Comparison of ENCODE assay signal across 8 cellular contexts in genomic region chr17:76246080-76247066, GRCh38. TPM values are rescaled to one million over a fixed set of nuclear protein-coding genes. Genes with fewer than 3 reads are reported as not detected.
A peak's percentile ranks its signal among the peaks of the same experiment; 100 is the strongest.
DNase-seq lines count a peak whose midpoint lies in the region; ATAC-seq and TF ChIP-seq lines count a peak whose summit lies in the region.

No MANE protein-coding gene starts in this region.

- H3K27ac ChIP-seq in SK-N-SH (ENCODE audit: low read depth in 2 of 2, low read length in 1 of 2) = no peak overlapping the region
- H3K27ac ChIP-seq in OCI-LY7 (ENCODE audit: low read depth, low read length, poor library complexity, severe bottlenecking) = no peak overlapping the region

- TF ChIP-seq RAD21 in SK-N-SH (IDR thresholded peaks at IDR 0.05; ENCODE audit: low read length) = no peak

- POLR2A ChIA-PET in SK-N-SH (lab: Yijun Ruan, JAX) (interaction anchor here (0.8 kb wide), 1 partner anchor 25 kb away, joined by 3 read pairs; no protein-coding TSS in a partner anchor), OCI-LY7 (lab: Charles Lee) (interaction anchor here (0.6 to 9.4 kb wide), 9 partner anchors 10 to 292 kb away, joined by 3 to 71 read pairs (median 5); partner anchors contain the start of gene UBALD2)

- H3K9me3 Mint-ChIP-seq in dendritic cell treated with granulocyte-macrophage colony-stimulating factor and Interleukin-4, amounts not matched to agents 40 ng/mL and 50 ng/mL, for 4 days = no peaks in the 10 kb centered on the region

- H3F3A ChIP-seq in SK-N-SH (replicated peaks; ENCODE audit: insufficient read depth) = no peaks in the 10 kb centered on the region

- no peaks in the 10 kb centered on the region for H3K9me3 ChIP-seq in SK-N-SH
- H3K9me3 ChIP-seq in OCI-LY7 (ENCODE audit: low read length) = no peaks in the 10 kb centered on the region

- CTCF ChIA-PET in SK-N-SH (lab: Yijun Ruan, JAX) (interaction anchor here (0.6 to 8.4 kb wide), 13 partner anchors 8 to 283 kb away, joined by 3 to 55 read pairs (median 3); no protein-coding TSS in a partner anchor), OCI-LY7 (lab: Charles Lee; ENCODE audit: unreplicated experiment) (interaction anchor here (0.5 to 1.6 kb wide), 5 partner anchors 13 to 125 kb away, joined by 3 to 5 read pairs (median 4); no protein-coding TSS in a partner anchor)

- peaks cover 39% of the 10 kb centered on the region for H3K4me1 Mint-ChIP-seq in dendritic cell treated with granulocyte-macrophage colony-stimulating factor and Interleukin-4, amounts not matched to agents 40 ng/mL and 50 ng/mL, for 4 days (ENCODE audit: low read depth)

- WGBS in SK-N-SH (ENCODE audit: low lambda C conversion rate) = 84% methylated on average over 7 of the region's 7 CpGs

- H2AFZ ChIP-seq in SK-N-SH (ENCODE audit: low read depth) (no peak overlapping the region), OCI-LY7 (ENCODE audit: low read length) (peak overlapping the region; percentile 17; the same call in 1 of the 2 replicates)

- TF ChIP-seq CTCF in SK-N-SH (IDR thresholded peaks at IDR 0.05) (no peak), OCI-LY7 (conservative IDR thresholded peaks at IDR 0.05; ENCODE audit: low read length) (no peak)

- H3K9me2 ChIP-seq in SK-N-SH = no peaks in the 10 kb centered on the region
- H3K9me2 ChIP-seq in OCI-LY7 (ENCODE audit: insufficient read depth, low read length) = no peaks in the 10 kb centered on the region

- H3K36me3 ChIP-seq in SK-N-SH (replicated peaks in 1 of 2; ENCODE audit: control insufficient read depth in 1 of 2, insufficient read depth in 2 of 2, low read length in 1 of 2) = no peaks in the 10 kb centered on the region
- no peaks in the 10 kb centered on the region for H3K36me3 ChIP-seq in OCI-LY7 (ENCODE audit: insufficient read depth, low read length)

- H3K27me3 ChIP-seq in SK-N-SH (ENCODE audit: insufficient read depth) = no peaks in the 10 kb centered on the region

- BruUV-seq in OCI-LY7 (replicated peaks; lab: Mats Ljungman, UMichigan) = no TSS peak

- DNase-seq in SK-N-SH = no peak
- peak; percentile 51 for DNase-seq in OCI-LY7 (ENCODE audit: low spot score)
- peak; percentile 63 for DNase-seq in stimulated activated CD8-positive, alpha-beta memory T cell treated with anti-CD3 and anti-CD28 coated beads, Interleukin-4, amount 100 ng/mL, for 48 hours
- DNase-seq in activated CD4-positive, CD25-positive, alpha-beta regulatory T cell (lab: John Stamatoyannopoulos, UW) = no peak
- DNase-seq in DMS79 treated with DMSO at 0.1 percent for 48 hours (lab: John Stamatoyannopoulos, UW) = no peak

- H3K9ac ChIP-seq in SK-N-SH = no peak overlapping the region

- H3K4me1 ChIP-seq in SK-N-SH (ENCODE audit: control insufficient read depth in 1 of 2, insufficient read depth in 2 of 2, low read depth in 1 of 2, low read length in 1 of 2) = no peaks in the 10 kb centered on the region; a peak in 1 of 4 replicates
- H3K4me1 ChIP-seq in OCI-LY7 (ENCODE audit: insufficient read depth, low read length, poor library complexity, severe bottlenecking) = peaks cover 9% of the 10 kb centered on the region

- ATAC-seq in SK-N-SH treated with all-trans-retinoic acid at 6 μM for 48 hours (peak; percentile 24; the same call in 2 of the 3 replicates), HG02884 (IDR thresholded peaks at IDR 0.05; ENCODE audit: unreplicated experiment) (peak; percentile 89)

- no peaks in the 10 kb centered on the region for H3K79me2 ChIP-seq in SK-N-SH (ENCODE audit: insufficient read depth)
- no peaks in the 10 kb centered on the region for H3K79me2 ChIP-seq in OCI-LY7 (ENCODE audit: insufficient read depth, low read depth, low read length)

- intact Hi-C loops in OCI-LY7 (cut with micrococcal nuclease; ENCODE audit: unreplicated experiment) = loop anchor here (5.0 kb wide), 1 partner anchor 39 kb away; no protein-coding TSS in a partner anchor
- intact Hi-C loops in dendritic cell treated with granulocyte-macrophage colony-stimulating factor and Interleukin-4, amounts not matched to agents 40 ng/mL and 50 ng/mL, for 4 days (cut with micrococcal nuclease) = no loop called here

- no peaks in the 10 kb centered on the region for H4K20me1 ChIP-seq in SK-N-SH (ENCODE audit: insufficient read depth)
- no peaks in the 10 kb centered on the region for H4K20me1 ChIP-seq in OCI-LY7 (ENCODE audit: insufficient read depth, low read length)

- H3K36me3 Mint-ChIP-seq in dendritic cell treated with granulocyte-macrophage colony-stimulating factor and Interleukin-4, amounts not matched to agents 40 ng/mL and 50 ng/mL, for 4 days (ENCODE audit: low read depth) = no peaks in the 10 kb centered on the region

- H3K4me2 ChIP-seq in SK-N-SH = no peak overlapping the region
- H3K4me2 ChIP-seq in OCI-LY7 (ENCODE audit: low read length) = no peak overlapping the region

- H3K4me3 ChIP-seq in SK-N-SH (ENCODE audit: low read depth in 2 of 2, low read length in 1 of 2) (no peak overlapping the region), OCI-LY7 (ENCODE audit: low read depth, low read length, poor library complexity, severe bottlenecking) (no peak overlapping the region)

- TF ChIP-seq EP300 in SK-N-SH (IDR thresholded peaks at IDR 0.05; ENCODE audit: borderline replicate concordance in 1 of 2, low read depth in 1 of 2, low read length in 1 of 2) = no peak

- peak overlapping the region; percentile 73 for H3K27ac Mint-ChIP-seq in dendritic cell treated with granulocyte-macrophage colony-stimulating factor and Interleukin-4, amounts not matched to agents 40 ng/mL and 50 ng/mL, for 4 days

- H3K4me3 Mint-ChIP-seq in dendritic cell treated with granulocyte-macrophage colony-stimulating factor and Interleukin-4, amounts not matched to agents 40 ng/mL and 50 ng/mL, for 4 days = peak overlapping the region; percentile 2

- H3K27me3 Mint-ChIP-seq in dendritic cell treated with granulocyte-macrophage colony-stimulating factor and Interleukin-4, amounts not matched to agents 40 ng/mL and 50 ng/mL, for 4 days = peaks cover 37% of the 10 kb centered on the region

TF ChIP-seq in SK-N-SH treated with all-trans-retinoic acid at 6 μM for 48 hours, 23 proteins besides CTCF, POLR2A, EP300 and RAD21 (continues in another document):
- TF ChIP-seq ZNF70 (CRISPR knock-in tag; IDR thresholded peaks at IDR 0.05) (no peak), POU6F1 (CRISPR knock-in tag; IDR thresholded peaks at IDR 0.05; ENCODE audit: borderline replicate concordance, low read depth) (no peak), ARNTL (CRISPR knock-in tag; IDR thresholded peaks at IDR 0.05; ENCODE audit: borderline replicate concordance, low read depth) (no peak), SNAI2 (CRISPR knock-in tag; IDR thresholded peaks at IDR 0.05) (no peak), GLIS3 (CRISPR knock-in tag; IDR thresholded peaks at IDR 0.05) (no peak), TCF4 (CRISPR knock-in tag; IDR thresholded peaks at IDR 0.05; ENCODE audit: borderline replicate concordance) (no peak), ZFP3 (CRISPR knock-in tag; IDR thresholded peaks at IDR 0.05) (no peak), OSR1 (CRISPR knock-in tag; IDR thresholded peaks at IDR 0.05) (no peak)

TF ChIP-seq in SK-N-SH, 30 proteins besides CTCF, POLR2A, EP300 and RAD21 (continues in another document):
- no peak for TF ChIP-seq RCOR1 (IDR thresholded peaks at IDR 0.05; ENCODE audit: low read length)
- TF ChIP-seq YY1 (IDR thresholded peaks at IDR 0.05; ENCODE audit: low read depth) = no peak
- TF ChIP-seq TAF1 (IDR thresholded peaks at IDR 0.05; ENCODE audit: borderline replicate concordance, low read depth, low read length) = no peak
- no peak for TF ChIP-seq USF1 (IDR thresholded peaks at IDR 0.05; ENCODE audit: borderline replicate concordance, low read depth)
- no peak for TF ChIP-seq FOXM1 (IDR thresholded peaks at IDR 0.05; ENCODE audit: low read depth)
- TF ChIP-seq GATA2 (CRISPR knock-in tag; IDR thresholded peaks at IDR 0.05) = no peak
- no peak for TF ChIP-seq REST (IDR thresholded peaks at IDR 0.05; ENCODE audit: low read depth, low read length)
- no peak for TF ChIP-seq FOSL2 (IDR thresholded peaks at IDR 0.05; ENCODE audit: borderline replicate concordance, low read depth)

RNA-seq across cellular contexts. Expression of gene RNF157, which starts 6.1 kb away (rescaled TPM):
- 5.2 TPM in 2 replicates for polyA plus RNA-seq in SK-N-SH (2012; rRNA removed)
- 4.1 and 6.3 TPM in 2 replicates for polyA plus RNA-seq in SK-N-SH (2012; cell fraction: cytosol; rRNA removed)
- polyA plus RNA-seq in SK-N-SH (2012; cell fraction: nucleus; rRNA removed) = 5.5 and 8.1 TPM in 2 replicates
- total RNA-seq in OCI-LY7 (2014; rRNA removed; shearing (Covaris generic)) = 0.21 and 0.28 TPM in 2 replicates
- 0.70 and 1.3 TPM in 2 replicates for total RNA-seq in OCI-LY7 (2022)

RNA-seq across cellular contexts. Expression of gene UBALD2, which starts 18.8 kb away (rescaled TPM):
- polyA plus RNA-seq in SK-N-SH (2012; rRNA removed) = 16.7 and 27.0 TPM in 2 replicates
- 10.3 and 14.0 TPM in 2 replicates for polyA plus RNA-seq in SK-N-SH (2012; cell fraction: cytosol; rRNA removed)
- 14.0 and 19.5 TPM in 2 replicates for polyA plus RNA-seq in SK-N-SH (2012; cell fraction: nucleus; rRNA removed)
- total RNA-seq in OCI-LY7 (2014; rRNA removed; shearing (Covaris generic)) = 70.9 and 86.4 TPM in 2 replicates
- 238 and 305 TPM in 2 replicates for total RNA-seq in OCI-LY7 (2022)

Comparison
In these comparisons a context has a peak if more than half of its experiments do, and no peak if none do; other contexts are left out.
1. DNase-seq: peak in OCI-LY7 (single experiment) and stimulated activated CD8-positive, alpha-beta memory T cell treated with anti-CD3 and anti-CD28 coated beads, Interleukin-4, amount 100 ng/mL, for 48 hours (single experiment); none in SK-N-SH (single experiment), activated CD4-positive, CD25-positive, alpha-beta regulatory T cell (0 of 4) and DMS79 treated with DMSO at 0.1 percent for 48 hours (single experiment).